2 cellular contexts compared by ENCODE assay signal in the genomic region with DNA sequence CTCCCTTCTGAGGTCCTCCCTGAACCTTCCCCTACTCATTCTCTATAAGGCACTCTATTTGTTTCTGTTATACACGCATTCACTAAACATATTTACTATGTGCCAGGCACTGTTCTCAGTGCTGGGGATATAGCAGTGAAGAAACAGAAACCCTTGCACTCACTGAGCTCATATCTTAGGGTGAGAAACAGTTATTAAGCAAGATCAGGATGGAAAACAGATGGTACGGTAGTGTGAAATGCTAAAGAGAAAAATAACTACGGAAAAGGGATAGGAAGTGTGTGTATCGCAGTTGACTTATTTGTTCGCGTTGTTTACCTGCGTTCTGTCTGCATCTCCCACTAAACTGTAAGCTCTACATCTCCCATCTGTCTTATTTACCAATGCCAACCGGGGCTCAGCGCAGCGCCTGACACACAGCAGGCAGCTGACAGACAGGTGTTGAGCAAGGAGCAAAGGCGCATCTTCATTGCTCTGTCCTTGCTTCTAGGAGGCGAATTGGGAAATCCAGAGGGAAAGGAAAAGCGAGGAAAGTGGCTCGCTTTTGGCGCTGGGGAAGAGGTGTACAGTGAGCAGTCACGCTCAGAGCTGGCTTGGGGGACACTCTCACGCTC.
A peak's percentile ranks its signal among the peaks of the same experiment; 100 is the strongest.
TF ChIP-seq lines count a peak whose summit lies in the region.

No MANE protein-coding gene starts in this region.

TF ChIP-seq in K562, 482 proteins besides CTCF, POLR2A, EP300 and RAD21 (continued from another document and continues in another):
- TF ChIP-seq, protein P1, sequence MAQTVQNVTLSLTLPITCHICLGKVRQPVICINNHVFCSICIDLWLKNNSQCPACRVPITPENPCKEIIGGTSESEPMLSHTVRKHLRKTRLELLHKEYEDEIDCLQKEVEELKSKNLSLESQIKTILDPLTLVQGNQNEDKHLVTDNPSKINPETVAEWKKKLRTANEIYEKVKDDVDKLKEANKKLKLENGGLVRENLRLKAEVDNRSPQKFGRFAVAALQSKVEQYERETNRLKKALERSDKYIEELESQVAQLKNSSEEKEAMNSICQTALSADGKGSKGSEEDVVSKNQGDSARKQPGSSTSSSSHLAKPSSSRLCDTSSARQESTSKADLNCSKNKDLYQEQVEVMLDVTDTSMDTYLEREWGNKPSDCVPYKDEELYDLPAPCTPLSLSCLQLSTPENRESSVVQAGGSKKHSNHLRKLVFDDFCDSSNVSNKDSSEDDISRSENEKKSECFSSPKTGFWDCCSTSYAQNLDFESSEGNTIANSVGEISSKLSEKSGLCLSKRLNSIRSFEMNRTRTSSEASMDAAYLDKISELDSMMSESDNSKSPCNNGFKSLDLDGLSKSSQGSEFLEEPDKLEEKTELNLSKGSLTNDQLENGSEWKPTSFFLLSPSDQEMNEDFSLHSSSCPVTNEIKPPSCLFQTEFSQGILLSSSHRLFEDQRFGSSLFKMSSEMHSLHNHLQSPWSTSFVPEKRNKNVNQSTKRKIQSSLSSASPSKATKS (CRISPR knock-in tag; IDR thresholded peaks at IDR 0.05), result no peak
- no peak for TF ChIP-seq ZNF143 (CRISPR knock-in tag; IDR thresholded peaks at IDR 0.05)
- no peak for TF ChIP-seq HSF4 (CRISPR knock-in tag; IDR thresholded peaks at IDR 0.05; ENCODE audit: borderline replicate concordance)
- TF ChIP-seq CHD1 (IDR thresholded peaks at IDR 0.05; ENCODE audit: low read length), result peak; percentile 30
- TF ChIP-seq ZNF766 (CRISPR knock-in tag; conservative IDR thresholded peaks at IDR 0.05), result no peak
- no peak for TF ChIP-seq SMARCC2 (IDR thresholded peaks at IDR 0.05; ENCODE audit: low read depth)
- TF ChIP-seq HES1 (IDR thresholded peaks at IDR 0.05; ENCODE audit: low read depth), result no peak
- TF ChIP-seq POLR2B (IDR thresholded peaks at IDR 0.05; ENCODE audit: low read depth, partially characterized antibody), result no peak
- TF ChIP-seq DACH1 (IDR thresholded peaks at IDR 0.05; ENCODE audit: partially characterized antibody), result no peak
- no peak for TF ChIP-seq POLR2H (tag; IDR thresholded peaks at IDR 0.05; ENCODE audit: low read depth)
- TF ChIP-seq, protein P2, sequence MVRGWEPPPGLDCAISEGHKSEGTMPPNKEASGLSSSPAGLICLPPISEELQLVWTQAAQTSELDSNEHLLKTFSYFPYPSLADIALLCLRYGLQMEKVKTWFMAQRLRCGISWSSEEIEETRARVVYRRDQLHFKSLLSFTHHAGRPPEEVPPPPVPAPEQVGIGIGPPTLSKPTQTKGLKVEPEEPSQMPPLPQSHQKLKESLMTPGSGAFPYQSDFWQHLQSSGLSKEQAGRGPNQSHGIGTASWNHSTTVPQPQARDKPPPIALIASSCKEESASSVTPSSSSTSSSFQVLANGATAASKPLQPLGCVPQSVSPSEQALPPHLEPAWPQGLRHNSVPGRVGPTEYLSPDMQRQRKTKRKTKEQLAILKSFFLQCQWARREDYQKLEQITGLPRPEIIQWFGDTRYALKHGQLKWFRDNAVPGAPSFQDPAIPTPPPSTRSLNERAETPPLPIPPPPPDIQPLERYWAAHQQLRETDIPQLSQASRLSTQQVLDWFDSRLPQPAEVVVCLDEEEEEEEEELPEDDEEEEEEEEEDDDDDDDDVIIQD (CRISPR knock-in tag; IDR thresholded peaks at IDR 0.05), result no peak
- no peak for TF ChIP-seq ZNF609 (CRISPR knock-in tag; IDR thresholded peaks at IDR 0.05; ENCODE audit: borderline replicate concordance)
- TF ChIP-seq SMARCA4 (IDR thresholded peaks at IDR 0.05), result 0 out of 2 replicates have a peak, but pooled peaks have one; percentile 12
- no peak for TF ChIP-seq ZNF77 (CRISPR knock-in tag; IDR thresholded peaks at IDR 0.05)
- no peak for TF ChIP-seq ZNF124 (CRISPR knock-in tag; IDR thresholded peaks at IDR 0.05)
- no peak for TF ChIP-seq HMG20B (CRISPR knock-in tag; IDR thresholded peaks at IDR 0.05)
- no peak for TF ChIP-seq HMG20A (CRISPR knock-in tag; conservative IDR thresholded peaks at IDR 0.05)

TF ChIP-seq in HepG2, 621 proteins besides CTCF, POLR2A, EP300 and RAD21 (continued from another document and continues in another):
- TF ChIP-seq, protein P3, sequence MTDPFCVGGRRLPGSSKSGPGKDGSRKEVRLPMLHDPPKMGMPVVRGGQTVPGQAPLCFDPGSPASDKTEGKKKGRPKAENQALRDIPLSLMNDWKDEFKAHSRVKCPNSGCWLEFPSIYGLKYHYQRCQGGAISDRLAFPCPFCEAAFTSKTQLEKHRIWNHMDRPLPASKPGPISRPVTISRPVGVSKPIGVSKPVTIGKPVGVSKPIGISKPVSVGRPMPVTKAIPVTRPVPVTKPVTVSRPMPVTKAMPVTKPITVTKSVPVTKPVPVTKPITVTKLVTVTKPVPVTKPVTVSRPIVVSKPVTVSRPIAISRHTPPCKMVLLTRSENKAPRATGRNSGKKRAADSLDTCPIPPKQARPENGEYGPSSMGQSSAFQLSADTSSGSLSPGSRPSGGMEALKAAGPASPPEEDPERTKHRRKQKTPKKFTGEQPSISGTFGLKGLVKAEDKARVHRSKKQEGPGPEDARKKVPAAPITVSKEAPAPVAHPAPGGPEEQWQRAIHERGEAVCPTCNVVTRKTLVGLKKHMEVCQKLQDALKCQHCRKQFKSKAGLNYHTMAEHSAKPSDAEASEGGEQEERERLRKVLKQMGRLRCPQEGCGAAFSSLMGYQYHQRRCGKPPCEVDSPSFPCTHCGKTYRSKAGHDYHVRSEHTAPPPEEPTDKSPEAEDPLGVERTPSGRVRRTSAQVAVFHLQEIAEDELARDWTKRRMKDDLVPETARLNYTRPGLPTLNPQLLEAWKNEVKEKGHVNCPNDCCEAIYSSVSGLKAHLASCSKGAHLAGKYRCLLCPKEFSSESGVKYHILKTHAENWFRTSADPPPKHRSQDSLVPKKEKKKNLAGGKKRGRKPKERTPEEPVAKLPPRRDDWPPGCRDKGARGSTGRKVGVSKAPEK (CRISPR knock-in tag; IDR thresholded peaks at IDR 0.05; ENCODE audit: borderline replicate concordance), result 0 out of 2 replicates have a peak, but pooled peaks have one; percentile 28
- TF ChIP-seq ZIK1 (CRISPR knock-in tag; IDR thresholded peaks at IDR 0.05; ENCODE audit: borderline replicate concordance, low read depth), result no peak
- 0 out of 2 replicates have a peak, but pooled peaks have one; percentile 17 for TF ChIP-seq GZF1 (CRISPR knock-in tag; IDR thresholded peaks at IDR 0.05)
- 0 out of 2 replicates have a peak, but pooled peaks have one; percentile 59 for TF ChIP-seq TOPORS (CRISPR knock-in tag; IDR thresholded peaks at IDR 0.05)
- TF ChIP-seq ZNF562 (CRISPR knock-in tag; IDR thresholded peaks at IDR 0.05; ENCODE audit: borderline replicate concordance), result no peak
- TF ChIP-seq, protein P4, sequence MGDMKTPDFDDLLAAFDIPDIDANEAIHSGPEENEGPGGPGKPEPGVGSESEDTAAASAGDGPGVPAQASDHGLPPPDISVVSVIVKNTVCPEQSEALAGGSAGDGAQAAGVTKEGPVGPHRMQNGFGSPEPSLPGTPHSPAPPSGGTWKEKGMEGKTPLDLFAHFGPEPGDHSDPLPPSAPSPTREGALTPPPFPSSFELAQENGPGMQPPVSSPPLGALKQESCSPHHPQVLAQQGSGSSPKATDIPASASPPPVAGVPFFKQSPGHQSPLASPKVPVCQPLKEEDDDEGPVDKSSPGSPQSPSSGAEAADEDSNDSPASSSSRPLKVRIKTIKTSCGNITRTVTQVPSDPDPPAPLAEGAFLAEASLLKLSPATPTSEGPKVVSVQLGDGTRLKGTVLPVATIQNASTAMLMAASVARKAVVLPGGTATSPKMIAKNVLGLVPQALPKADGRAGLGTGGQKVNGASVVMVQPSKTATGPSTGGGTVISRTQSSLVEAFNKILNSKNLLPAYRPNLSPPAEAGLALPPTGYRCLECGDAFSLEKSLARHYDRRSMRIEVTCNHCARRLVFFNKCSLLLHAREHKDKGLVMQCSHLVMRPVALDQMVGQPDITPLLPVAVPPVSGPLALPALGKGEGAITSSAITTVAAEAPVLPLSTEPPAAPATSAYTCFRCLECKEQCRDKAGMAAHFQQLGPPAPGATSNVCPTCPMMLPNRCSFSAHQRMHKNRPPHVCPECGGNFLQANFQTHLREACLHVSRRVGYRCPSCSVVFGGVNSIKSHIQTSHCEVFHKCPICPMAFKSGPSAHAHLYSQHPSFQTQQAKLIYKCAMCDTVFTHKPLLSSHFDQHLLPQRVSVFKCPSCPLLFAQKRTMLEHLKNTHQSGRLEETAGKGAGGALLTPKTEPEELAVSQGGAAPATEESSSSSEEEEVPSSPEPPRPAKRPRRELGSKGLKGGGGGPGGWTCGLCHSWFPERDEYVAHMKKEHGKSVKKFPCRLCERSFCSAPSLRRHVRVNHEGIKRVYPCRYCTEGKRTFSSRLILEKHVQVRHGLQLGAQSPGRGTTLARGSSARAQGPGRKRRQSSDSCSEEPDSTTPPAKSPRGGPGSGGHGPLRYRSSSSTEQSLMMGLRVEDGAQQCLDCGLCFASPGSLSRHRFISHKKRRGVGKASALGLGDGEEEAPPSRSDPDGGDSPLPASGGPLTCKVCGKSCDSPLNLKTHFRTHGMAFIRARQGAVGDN (CRISPR knock-in tag; IDR thresholded peaks at IDR 0.05), result no peak
- TF ChIP-seq ZNF317 (CRISPR knock-in tag; IDR thresholded peaks at IDR 0.05), result no peak
- no peak for TF ChIP-seq GFI1 (CRISPR knock-in tag; IDR thresholded peaks at IDR 0.05; ENCODE audit: borderline replicate concordance)
- no peak for TF ChIP-seq ZNF740 (CRISPR knock-in tag; IDR thresholded peaks at IDR 0.05)
- no peak for TF ChIP-seq ASH2L (IDR thresholded peaks at IDR 0.05; ENCODE audit: insufficient read length, low read depth, low read length)
- TF ChIP-seq, protein P5, sequence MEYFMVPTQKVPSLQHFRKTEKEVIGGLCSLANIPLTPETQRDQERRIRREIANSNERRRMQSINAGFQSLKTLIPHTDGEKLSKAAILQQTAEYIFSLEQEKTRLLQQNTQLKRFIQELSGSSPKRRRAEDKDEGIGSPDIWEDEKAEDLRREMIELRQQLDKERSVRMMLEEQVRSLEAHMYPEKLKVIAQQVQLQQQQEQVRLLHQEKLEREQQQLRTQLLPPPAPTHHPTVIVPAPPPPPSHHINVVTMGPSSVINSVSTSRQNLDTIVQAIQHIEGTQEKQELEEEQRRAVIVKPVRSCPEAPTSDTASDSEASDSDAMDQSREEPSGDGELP (IDR thresholded peaks at IDR 0.05; ENCODE audit: borderline replicate concordance, low read depth), result peak; percentile 83; the same call in 1 of the 2 replicates
- no peak for TF ChIP-seq GABPA (IDR thresholded peaks at IDR 0.05; ENCODE audit: low read depth, low read length)
- no peak for TF ChIP-seq GABPA (CRISPR knock-in tag; IDR thresholded peaks at IDR 0.05; ENCODE audit: low read depth)
- TF ChIP-seq ZNF879 (CRISPR knock-in tag; IDR thresholded peaks at IDR 0.05), result peak; percentile 43; the same call in 1 of the 2 replicates
- TF ChIP-seq RXRA (CRISPR knock-in tag; IDR thresholded peaks at IDR 0.05), result 0 out of 2 replicates have a peak, but pooled peaks have one; percentile 8
- TF ChIP-seq PPARG (CRISPR knock-in tag; conservative IDR thresholded peaks at IDR 0.05), result peak; percentile 49; the same call in 1 of the 2 replicates
- TF ChIP-seq, protein P6, sequence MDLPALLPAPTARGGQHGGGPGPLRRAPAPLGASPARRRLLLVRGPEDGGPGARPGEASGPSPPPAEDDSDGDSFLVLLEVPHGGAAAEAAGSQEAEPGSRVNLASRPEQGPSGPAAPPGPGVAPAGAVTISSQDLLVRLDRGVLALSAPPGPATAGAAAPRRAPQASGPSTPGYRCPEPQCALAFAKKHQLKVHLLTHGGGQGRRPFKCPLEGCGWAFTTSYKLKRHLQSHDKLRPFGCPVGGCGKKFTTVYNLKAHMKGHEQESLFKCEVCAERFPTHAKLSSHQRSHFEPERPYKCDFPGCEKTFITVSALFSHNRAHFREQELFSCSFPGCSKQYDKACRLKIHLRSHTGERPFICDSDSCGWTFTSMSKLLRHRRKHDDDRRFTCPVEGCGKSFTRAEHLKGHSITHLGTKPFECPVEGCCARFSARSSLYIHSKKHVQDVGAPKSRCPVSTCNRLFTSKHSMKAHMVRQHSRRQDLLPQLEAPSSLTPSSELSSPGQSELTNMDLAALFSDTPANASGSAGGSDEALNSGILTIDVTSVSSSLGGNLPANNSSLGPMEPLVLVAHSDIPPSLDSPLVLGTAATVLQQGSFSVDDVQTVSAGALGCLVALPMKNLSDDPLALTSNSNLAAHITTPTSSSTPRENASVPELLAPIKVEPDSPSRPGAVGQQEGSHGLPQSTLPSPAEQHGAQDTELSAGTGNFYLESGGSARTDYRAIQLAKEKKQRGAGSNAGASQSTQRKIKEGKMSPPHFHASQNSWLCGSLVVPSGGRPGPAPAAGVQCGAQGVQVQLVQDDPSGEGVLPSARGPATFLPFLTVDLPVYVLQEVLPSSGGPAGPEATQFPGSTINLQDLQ (CRISPR knock-in tag; IDR thresholded peaks at IDR 0.05), result no peak
- 0 out of 2 replicates have a peak, but pooled peaks have one; percentile 16 for TF ChIP-seq HMG20A (CRISPR knock-in tag; IDR thresholded peaks at IDR 0.05; ENCODE audit: borderline replicate concordance)
- TF ChIP-seq JUNB (CRISPR knock-in tag; IDR thresholded peaks at IDR 0.05; ENCODE audit: borderline replicate concordance), result no peak
- TF ChIP-seq, protein P7, sequence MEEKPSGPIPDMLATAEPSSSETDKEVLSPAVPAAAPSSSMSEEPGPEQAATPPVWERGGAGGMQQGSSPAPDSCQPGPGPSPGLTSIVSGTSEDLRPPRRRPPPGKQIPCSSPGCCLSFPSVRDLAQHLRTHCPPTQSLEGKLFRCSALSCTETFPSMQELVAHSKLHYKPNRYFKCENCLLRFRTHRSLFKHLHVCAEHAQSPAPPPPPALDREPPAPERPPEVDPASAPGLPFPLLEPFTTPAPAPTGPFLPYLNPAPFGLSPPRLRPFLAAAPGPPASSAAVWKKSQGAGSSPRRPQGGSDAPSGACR (CRISPR knock-in tag; IDR thresholded peaks at IDR 0.05), result no peak
- peak; percentile 6 for TF ChIP-seq PATZ1 (CRISPR knock-in tag; IDR thresholded peaks at IDR 0.05)
- TF ChIP-seq SP5 (CRISPR knock-in tag; IDR thresholded peaks at IDR 0.05; ENCODE audit: borderline replicate concordance, low read depth), result no peak
- no peak for TF ChIP-seq SCMH1 (CRISPR knock-in tag; IDR thresholded peaks at IDR 0.05; ENCODE audit: borderline replicate concordance)
- TF ChIP-seq ZNF230 (CRISPR knock-in tag; IDR thresholded peaks at IDR 0.05), result 0 out of 2 replicates have a peak, but pooled peaks have one; percentile 25
- TF ChIP-seq KAT2B (IDR thresholded peaks at IDR 0.05; ENCODE audit: borderline replicate concordance, low read depth, low read length), result no peak
- no peak for TF ChIP-seq REL (CRISPR knock-in tag; conservative IDR thresholded peaks at IDR 0.05)
- no peak for TF ChIP-seq PITX1 (CRISPR knock-in tag; IDR thresholded peaks at IDR 0.05)
